Comparison of ENCODE assay signal across 13 cellular contexts in the genomic region with DNA sequence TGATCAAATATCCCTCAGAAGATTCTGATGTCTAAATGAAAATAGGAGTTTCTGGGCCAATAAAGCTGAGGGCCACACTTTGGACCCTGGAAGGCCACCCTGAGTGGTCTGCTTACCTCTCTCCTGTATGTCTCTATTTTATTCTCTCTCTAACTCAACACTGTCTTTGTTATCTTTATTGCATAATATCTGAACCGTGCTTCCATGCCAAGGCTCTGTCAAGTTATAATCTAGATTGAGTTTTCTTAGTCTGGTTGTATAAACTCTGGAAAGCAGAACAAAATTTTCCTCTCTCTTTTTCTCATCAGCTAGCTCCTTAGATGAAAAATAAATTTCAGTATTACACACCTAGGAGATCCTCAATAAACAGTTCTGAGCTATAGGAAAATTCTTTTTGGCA. TPM values are rescaled to one million over a fixed set of nuclear protein-coding genes. Genes with fewer than 3 reads are reported as not detected.
DNase-seq lines count a peak whose midpoint lies in the region; ATAC-seq, FAIRE-seq and TF ChIP-seq lines count a peak whose summit lies in the region.
"Had no signal": no experiment of that assay in that cellular context is flagged by ENCODE, and none has a peak within 500 bp of the region (broad histone marks: within the 10 kb centered on the region; RNA-seq: fewer than 3 reads in every experiment).

No MANE protein-coding gene starts in this region.

- FAIRE-seq in keratinocyte (lab: Jason Lieb, UNC): no peak
- FAIRE-seq: GM12878 had no signal

- H3K9ac ChIP-seq in keratinocyte (ENCODE audit: control insufficient read depth, extremely low read depth, insufficient read depth, low read length) (no peak overlapping the region), skeletal muscle satellite cell (ENCODE audit: low read depth, low read length) (no peak overlapping the region)

- no peaks in the 10 kb centered on the region for H3K9me1 ChIP-seq in keratinocyte (ENCODE audit: control insufficient read depth, extremely low read depth, insufficient read depth, low read length)

- H3K4me3 Mint-ChIP-seq in GM23338: peak overlapping the region; percentile 43; the same call in 1 of the 3 replicates
- H3K4me3 Mint-ChIP-seq in brain: peak overlapping the region in 2 of 5 experiments; percentile 2 to 34
- H3K4me3 Mint-ChIP-seq: effector memory CD8-positive, alpha-beta T cell had no signal

- H3K27me3 Mint-ChIP-seq in GM23338 (ENCODE audit: insufficient read depth, low read depth, poor library complexity): peaks cover 9% of the 10 kb centered on the region
- no peaks in the 10 kb centered on the region for H3K27me3 Mint-ChIP-seq in brain

- H3K27ac ChIP-seq in GM23338 (ENCODE audit: low read depth): peak overlapping the region; percentile 75
- no peak overlapping the region for H3K27ac ChIP-seq in keratinocyte (ENCODE audit: control insufficient read depth, insufficient read depth, low read length)

- H3K4me1 ChIP-seq in GM23338 (ENCODE audit: insufficient read depth) (peaks cover 45% of the 10 kb centered on the region), keratinocyte (ENCODE audit: control insufficient read depth, extremely low read depth, insufficient read depth, low read length) (no peaks in the 10 kb centered on the region), skeletal muscle satellite cell (ENCODE audit: control insufficient read depth, insufficient read depth, low read length) (peaks cover 8% of the 10 kb centered on the region)

- H3K9me3 ChIP-seq in keratinocyte (ENCODE audit: control insufficient read depth, low read depth, low read length) (no peaks in the 10 kb centered on the region), skeletal muscle satellite cell (replicated peaks; ENCODE audit: low read length) (no peaks in the 10 kb centered on the region)

- H3K79me2 ChIP-seq in GM23338 (replicated peaks; ENCODE audit: insufficient read depth) (no peaks in the 10 kb centered on the region), keratinocyte (ENCODE audit: control insufficient read depth, insufficient read depth, low read length) (no peaks in the 10 kb centered on the region)

- H3K9me3 Mint-ChIP-seq in GM23338: peaks cover 8% of the 10 kb centered on the region; the same call in 2 of the 3 replicates
- H3K9me3 Mint-ChIP-seq in brain: peaks cover 0 to 3% (median 0%) of the 10 kb centered on the region in 5 experiments
- H3K9me3 Mint-ChIP-seq: effector memory CD8-positive, alpha-beta T cell had no signal

- H3K9me2 ChIP-seq in GM23338 (ENCODE audit: insufficient read depth): no peaks in the 10 kb centered on the region

- no peak overlapping the region for H2AFZ ChIP-seq in GM23338
- peak overlapping the region; percentile 92 for H2AFZ ChIP-seq in keratinocyte (ENCODE audit: control insufficient read depth, low read length)

- dilution Hi-C loops in keratinocyte (cut with MboI; ENCODE audit: extremely low pct_ligation_motif_present, low sequenced_read_pairs): no loop called here

- TF ChIP-seq CTCF in GM23338 (conservative IDR thresholded peaks at IDR 0.05; ENCODE audit: low read depth in 2 of 2) (no peak), brain (conservative IDR thresholded peaks at IDR 0.05) (no peak), keratinocyte (optimal IDR thresholded peaks at IDR 0.05 in 1 of 3, IDR thresholded peaks at IDR 0.05 in 1 of 3, conservative IDR thresholded peaks at IDR 0.05 in 1 of 3; ENCODE audit: extremely low read depth in 1 of 3, insufficient read depth in 2 of 3, low read length in 3 of 3) (no peak)

- peak; percentile 18 for ATAC-seq in GM23338
- ATAC-seq: effector memory CD8-positive, alpha-beta T cell; GM12878 had no signal

- H3K4me3 ChIP-seq in GM23338 (peak overlapping the region; percentile 29), keratinocyte (ENCODE audit: control insufficient read depth in 2 of 3, extremely low read depth in 1 of 3, insufficient read depth in 2 of 3, low read depth in 1 of 3, low read length in 3 of 3) (no peak overlapping the region), skeletal muscle satellite cell (ENCODE audit: low read length) (peak overlapping the region; percentile 53)
- H3K4me3 ChIP-seq: GM12878 had no signal

- H3K36me3 ChIP-seq in GM23338 (ENCODE audit: insufficient read depth): no peaks in the 10 kb centered on the region
- H3K36me3 ChIP-seq in keratinocyte (ENCODE audit: control insufficient read depth in 2 of 2, extremely low read depth in 1 of 2, insufficient read depth in 2 of 2, low read length in 2 of 2): no peaks in the 10 kb centered on the region
- no peaks in the 10 kb centered on the region for H3K36me3 ChIP-seq in skeletal muscle satellite cell (ENCODE audit: insufficient read depth, low read length)

- H4K20me1 ChIP-seq in GM23338 (replicated peaks; ENCODE audit: insufficient read depth) (no peaks in the 10 kb centered on the region), keratinocyte (ENCODE audit: control insufficient read depth, extremely low read depth, insufficient read depth, low read length) (no peaks in the 10 kb centered on the region)

- H3K27ac Mint-ChIP-seq in GM23338 (peak overlapping the region; percentile 85), brain (peak overlapping the region; percentile 40 to 96 (median 93))
- H3K27ac Mint-ChIP-seq: effector memory CD8-positive, alpha-beta T cell had no signal

- H3K36me3 Mint-ChIP-seq in GM23338 (ENCODE audit: low read depth) (peaks cover 12% of the 10 kb centered on the region), brain (no peaks in the 10 kb centered on the region)

- H3K27me3 ChIP-seq in GM23338 (ENCODE audit: insufficient read depth) (no peaks in the 10 kb centered on the region), keratinocyte (ENCODE audit: control insufficient read depth, extremely low read depth, insufficient read depth, low read length) (no peaks in the 10 kb centered on the region), skeletal muscle satellite cell (ENCODE audit: control insufficient read depth, insufficient read depth, low read length) (no peaks in the 10 kb centered on the region)

- no peaks in the 10 kb centered on the region for H3F3A ChIP-seq in GM23338 (replicated peaks; ENCODE audit: low read depth)

- H3K4me2 ChIP-seq in GM23338: peak overlapping the region; percentile 53
- no peak overlapping the region for H3K4me2 ChIP-seq in keratinocyte (ENCODE audit: control insufficient read depth, extremely low read depth, insufficient read depth, low read depth, low read length)
- peak overlapping the region; percentile 74 for H3K4me2 ChIP-seq in skeletal muscle satellite cell (ENCODE audit: low read length)

- H3K4me1 Mint-ChIP-seq in GM23338: peaks cover 43% of the 10 kb centered on the region
- peaks cover 43% of the 10 kb centered on the region for H3K4me1 Mint-ChIP-seq in brain

- no peak for DNase-seq in GM23338 (ENCODE audit: low spot score)
- DNase-seq in keratinocyte (ENCODE audit: low read depth, low spot score): no peak
- no peak for DNase-seq in dedifferentiated amniotic fluid mesenchymal stem cell (ENCODE audit: extremely low spot score)
- no peak for DNase-seq in glomerular visceral epithelial cell (ENCODE audit: extremely low spot score)
- DNase-seq in AG08395 (ENCODE audit: low spot score): no peak
- no peak for DNase-seq in globus pallidus (ENCODE audit: low spot score)
- DNase-seq: AML-193; DMS79 treated with DMSO at 0.1 percent for 48 hours; effector memory CD8-positive, alpha-beta T cell; stimulated activated CD4-positive, alpha-beta T cell treated with anti-CD3 and anti-CD28 coated beads, Interleukin-12 subunit alpha, Interleukin-12 subunit beta, amount 100 ng/mL, for 4 hours had no signal

TF ChIP-seq in GM23338, 12 proteins besides CTCF, POLR2A, EP300 and RAD21 (continues in another document):
- TF ChIP-seq POLR2AphosphoS5 (IDR thresholded peaks at IDR 0.05; ENCODE audit: low read depth) (no peak), ZNF114 (CRISPR knock-in tag; IDR thresholded peaks at IDR 0.05) (no peak), JUNB (IDR thresholded peaks at IDR 0.05; ENCODE audit: unreplicated experiment) (no peak)
- TF ChIP-seq, protein P1, sequence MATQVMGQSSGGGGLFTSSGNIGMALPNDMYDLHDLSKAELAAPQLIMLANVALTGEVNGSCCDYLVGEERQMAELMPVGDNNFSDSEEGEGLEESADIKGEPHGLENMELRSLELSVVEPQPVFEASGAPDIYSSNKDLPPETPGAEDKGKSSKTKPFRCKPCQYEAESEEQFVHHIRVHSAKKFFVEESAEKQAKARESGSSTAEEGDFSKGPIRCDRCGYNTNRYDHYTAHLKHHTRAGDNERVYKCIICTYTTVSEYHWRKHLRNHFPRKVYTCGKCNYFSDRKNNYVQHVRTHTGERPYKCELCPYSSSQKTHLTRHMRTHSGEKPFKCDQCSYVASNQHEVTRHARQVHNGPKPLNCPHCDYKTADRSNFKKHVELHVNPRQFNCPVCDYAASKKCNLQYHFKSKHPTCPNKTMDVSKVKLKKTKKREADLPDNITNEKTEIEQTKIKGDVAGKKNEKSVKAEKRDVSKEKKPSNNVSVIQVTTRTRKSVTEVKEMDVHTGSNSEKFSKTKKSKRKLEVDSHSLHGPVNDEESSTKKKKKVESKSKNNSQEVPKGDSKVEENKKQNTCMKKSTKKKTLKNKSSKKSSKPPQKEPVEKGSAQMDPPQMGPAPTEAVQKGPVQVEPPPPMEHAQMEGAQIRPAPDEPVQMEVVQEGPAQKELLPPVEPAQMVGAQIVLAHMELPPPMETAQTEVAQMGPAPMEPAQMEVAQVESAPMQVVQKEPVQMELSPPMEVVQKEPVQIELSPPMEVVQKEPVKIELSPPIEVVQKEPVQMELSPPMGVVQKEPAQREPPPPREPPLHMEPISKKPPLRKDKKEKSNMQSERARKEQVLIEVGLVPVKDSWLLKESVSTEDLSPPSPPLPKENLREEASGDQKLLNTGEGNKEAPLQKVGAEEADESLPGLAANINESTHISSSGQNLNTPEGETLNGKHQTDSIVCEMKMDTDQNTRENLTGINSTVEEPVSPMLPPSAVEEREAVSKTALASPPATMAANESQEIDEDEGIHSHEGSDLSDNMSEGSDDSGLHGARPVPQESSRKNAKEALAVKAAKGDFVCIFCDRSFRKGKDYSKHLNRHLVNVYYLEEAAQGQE (IDR thresholded peaks at IDR 0.05; ENCODE audit: unreplicated experiment): no peak

RNA-seq across cellular contexts. Expression of gene ACTL6A, which starts 36.2 kb away (rescaled TPM):
- 117 and 205 TPM in 2 replicates for total RNA-seq in GM23338 (2014; rRNA removed; shearing (Covaris generic))
- polyA plus RNA-seq in GM23338 (2016; fragmentation: Nextera tagmentation; extraction: Ambion mirVana) (125 and 152 TPM in 2 replicates), brain (ENCODE audit: insufficient read depth, low read depth, low replicate concordance) (104 TPM), keratinocyte (59.3 to 106 TPM (median 65.0 TPM) in 3 replicates)
- 51.3 TPM for polyA plus RNA-seq in keratinocyte (2011; ENCODE audit: low read depth)
- 34.0 and 63.7 TPM in 2 replicates for polyA plus RNA-seq in keratinocyte (2011; cell fraction: cytosol; rRNA removed)
- polyA plus RNA-seq in keratinocyte (2011; cell fraction: nucleus; rRNA removed): 55.5 and 69.3 TPM in 2 replicates
- polyA plus RNA-seq in keratinocyte (2012; ENCODE audit: low replicate concordance): 47.5 and 74.8 TPM in 2 replicates
- 15.3 to 54.5 TPM (median 26.2 TPM) in 3 replicates for polyA minus RNA-seq in keratinocyte
- 55.8 TPM for polyA minus RNA-seq in keratinocyte (2011; cell fraction: cytosol; rRNA and poly(A)+ RNA removed)
- 21.0 and 34.0 TPM in 2 replicates for polyA minus RNA-seq in keratinocyte (2011; cell fraction: nucleus; rRNA and poly(A)+ RNA removed)
- total RNA-seq in skeletal muscle satellite cell (2012; rRNA removed): 45.6 and 52.9 TPM in 2 replicates

Comparison
In these comparisons a context has a peak if more than half of its experiments do, and no peak if none do; other contexts are left out.
1. H3K4me3 ChIP-seq: peak in GM23338 (single experiment) and skeletal muscle satellite cell (single experiment); none in keratinocyte (0 of 3).